Comparison of ENCODE assay signal across 8 cellular contexts in genomic region chr16:69761983-69762842, GRCh38. TPM values are rescaled to one million over a fixed set of nuclear protein-coding genes. Genes with fewer than 3 reads are reported as not detected.
A peak's percentile ranks its signal among the peaks of the same experiment; 100 is the strongest.
DNase-seq lines count a peak whose midpoint lies in the region; ATAC-seq and TF ChIP-seq lines count a peak whose summit lies in the region.

Gene WWP2, plus strand, starts transcription at chr16:69762332. Its CDS starts 24,679 bp downstream, at chr16:69787011.

- 0 to 1% (median 1%) methylated on average over 35 to 68 of the region's 68 CpGs for WGBS in stomach, 5 donors

- TF ChIP-seq POLR2A in stomach (IDR thresholded peaks at IDR 0.05), result peak in 1 of 4 donors; percentile 58

- H3K36me3 Mint-ChIP-seq in neural crest cell (ENCODE audit: low read depth), result peaks cover 6% of the 10 kb centered on the region

- H3K27ac Mint-ChIP-seq in neural crest cell (ENCODE audit: unreplicated experiment), result peak within 1 kb of the TSS; percentile 89

- peak within 1 kb of the TSS; percentile 93 for H3K4me3 Mint-ChIP-seq in neural crest cell

- peak within 1 kb of the TSS; percentile 82 to 96 (median 94) for H3K4me3 ChIP-seq in stomach

- H3K27me3 ChIP-seq in foreskin keratinocyte (no peaks in the 10 kb centered on the region), stomach (no peaks in the 10 kb centered on the region)

- peaks cover 9% of the 10 kb centered on the region for H3K4me1 ChIP-seq in foreskin keratinocyte
- peaks cover 16 to 43% (median 32%) of the 10 kb centered on the region in 4 donors for H3K4me1 ChIP-seq in stomach

- no peak for TF ChIP-seq EP300 in stomach (IDR thresholded peaks at IDR 0.05)

- in situ Hi-C loops in KBM-7 (cut with MboI; ENCODE audit: low pct_unique_long_range_greater_than_20kb, low sequenced_read_pairs), result no loop called here

- H3K9me3 ChIP-seq in stomach, result no peaks in the 10 kb centered on the region

- no peaks in the 10 kb centered on the region for H3K36me3 ChIP-seq in stomach

- TF ChIP-seq CTCF in foreskin keratinocyte (conservative IDR thresholded peaks at IDR 0.05) (no peak), neural crest cell (conservative IDR thresholded peaks at IDR 0.05) (no peak), stomach (IDR thresholded peaks at IDR 0.05) (no peak)

- H3K9me3 Mint-ChIP-seq in neural crest cell, result no peaks in the 10 kb centered on the region

- DNase-seq in DMS153 (lab: John Stamatoyannopoulos, UW), result peak; percentile 80
- peak; percentile 85 for DNase-seq in KBM-7
- DNase-seq in SHP77 (lab: John Stamatoyannopoulos, UW), result peak; percentile 81 to 93
- DNase-seq in activated gamma-delta T cell (lab: John Stamatoyannopoulos, UW), result peak; percentile 73
- DNase-seq in foreskin keratinocyte, result peak; percentile 42 to 51
- peak; percentile 56 for DNase-seq in neural crest cell (ENCODE audit: low read depth, low spot score)
- peak; percentile 82 for DNase-seq in stomach

- H3K27ac ChIP-seq in foreskin keratinocyte (peak within 1 kb of the TSS; percentile 40), stomach (peak within 1 kb of the TSS; percentile 93 to 97 (median 94))

- intact Hi-C loops in stomach (cut with DNase I; ENCODE audit: low total_unique reads), result no loop called here

- peak; percentile 68 for ATAC-seq in GM21526 (IDR thresholded peaks at IDR 0.05; ENCODE audit: low FRiP score, unreplicated experiment)
- ATAC-seq in foreskin keratinocyte, result peak; percentile 92

- H3K4me1 Mint-ChIP-seq in neural crest cell, result peaks cover 22% of the 10 kb centered on the region

- peaks cover 20% of the 10 kb centered on the region for H3K27me3 Mint-ChIP-seq in neural crest cell (ENCODE audit: low read depth)

RNA-seq across cellular contexts. Expression of gene WWP2, which starts in this region (rescaled TPM):
- total RNA-seq in foreskin keratinocyte, result 24.3 and 26.3 TPM in 2 replicates
- 12.4 and 13.1 TPM in 2 replicates for polyA plus RNA-seq in foreskin keratinocyte
- total RNA-seq in neural crest cell, result 48.7 and 55.1 TPM in 2 replicates
- 100 to 1,000 TPM in 1 of 5 donors, 10 to 100 TPM in 4; 34.4 to 442 (median 62.5) TPM for total RNA-seq in stomach
- polyA plus RNA-seq in stomach, result 10 to 100 TPM; 16.0 to 28.9 (median 20.5) TPM

Comparison
In these comparisons a context has a peak if more than half of its experiments do, and no peak if none do; other contexts are left out.
1. Peak in every context shown above with its lines: DNase-seq, ATAC-seq, H3K4me3 ChIP-seq and H3K27ac ChIP-seq.